ENCODE assay signal across 8 cellular contexts in genomic region chr21:20167059-20167458, GRCh38.
"Had no signal": no experiment of that assay in that cellular context is flagged by ENCODE, and none has a peak within 500 bp of the region (broad histone marks: within the 10 kb centered on the region; RNA-seq: fewer than 3 reads in every experiment).

No MANE protein-coding gene starts in this region.

- H3K9me3 ChIP-seq: HAP-1 had no signal

- H3K27ac ChIP-seq: GM23248, HL-60 had no signal

- ATAC-seq: HCT116, HepG2 had no signal

- H3K4me1 ChIP-seq: HAP-1 had no signal

- H3K4me3 ChIP-seq: GM23248, HAP-1 had no signal

- DNase-seq: GM23248, GOT3, H7, HFFc6 had no signal

- H3K36me3 ChIP-seq: HAP-1 had no signal
